Comparison of ENCODE assay signal across 24 cellular contexts in the genomic region with DNA sequence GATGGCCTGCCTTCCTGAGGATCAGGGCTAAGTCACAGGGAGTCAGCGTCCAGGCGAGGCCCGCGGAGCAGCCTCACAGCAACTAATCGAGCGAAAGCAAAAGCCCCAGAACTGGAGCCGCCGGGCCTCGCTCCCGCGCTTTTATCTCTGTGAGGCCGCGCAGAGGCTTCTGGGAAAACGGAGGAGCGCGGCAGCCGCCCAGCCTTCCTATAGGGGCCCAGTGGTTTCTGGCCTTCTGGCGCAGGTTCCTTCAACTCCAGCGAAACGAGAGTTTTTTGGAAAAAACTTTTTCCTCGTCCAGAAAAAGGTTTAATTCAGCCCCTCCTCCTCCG. TPM values are rescaled to one million over a fixed set of nuclear protein-coding genes. Genes with fewer than 3 reads are reported as not detected.
DNase-seq lines count a peak whose midpoint lies in the region; ATAC-seq and TF ChIP-seq lines count a peak whose summit lies in the region.
"Had no signal": no experiment of that assay in that cellular context is flagged by ENCODE, and none has a peak within 500 bp of the region (broad histone marks: within the 10 kb centered on the region; RNA-seq: fewer than 3 reads in every experiment).

Gene MEIKIN (minus strand): TSS at position 113 of the 332 bp plus-strand sequence. CDS start 158 bp downstream, outside the sequence.

- H3K4me3 Mint-ChIP-seq in activated CD4-positive, alpha-beta memory T cell treated with anti-CD3 and anti-CD28 coated beads, Interleukin-2, amount 10 ng/mL, durations not matched to agents 7 days and 5 days, result no peak within 1 kb of the TSS
- H3K4me3 Mint-ChIP-seq in activated CD4-positive, alpha-beta memory T cell treated with anti-CD3 and anti-CD28 coated beads for 36 hours, result no peak within 1 kb of the TSS
- H3K4me3 Mint-ChIP-seq in GM23338, result no peak within 1 kb of the TSS

- no peak within 1 kb of the TSS; the same call in 1 of the 2 replicates for H3K27ac ChIP-seq in GM23338 (ENCODE audit: low read depth)
- H3K27ac ChIP-seq in testis, result peak within 1 kb of the TSS; percentile 24 to 66
- no peak within 1 kb of the TSS for H3K27ac ChIP-seq in transverse colon
- H3K27ac ChIP-seq: 22Rv1, RWPE1, SK-N-MC had no signal

- no peaks in the 10 kb centered on the region for H3K9me3 Mint-ChIP-seq in activated CD4-positive, alpha-beta memory T cell treated with anti-CD3 and anti-CD28 coated beads, Interleukin-2, amount 10 ng/mL, durations not matched to agents 7 days and 5 days
- H3K9me3 Mint-ChIP-seq in activated CD4-positive, alpha-beta memory T cell treated with anti-CD3 and anti-CD28 coated beads for 36 hours, result no peaks in the 10 kb centered on the region
- H3K9me3 Mint-ChIP-seq in GM23338, result no peaks in the 10 kb centered on the region

- no peaks in the 10 kb centered on the region for H3K4me1 Mint-ChIP-seq in activated CD4-positive, alpha-beta memory T cell treated with anti-CD3 and anti-CD28 coated beads, Interleukin-2, amount 10 ng/mL, durations not matched to agents 7 days and 5 days
- no peaks in the 10 kb centered on the region for H3K4me1 Mint-ChIP-seq in activated CD4-positive, alpha-beta memory T cell treated with anti-CD3 and anti-CD28 coated beads for 36 hours (ENCODE audit: low read depth)
- H3K4me1 Mint-ChIP-seq in GM23338, result no peaks in the 10 kb centered on the region

- H3K27me3 Mint-ChIP-seq in activated CD4-positive, alpha-beta memory T cell treated with anti-CD3 and anti-CD28 coated beads, Interleukin-2, amount 10 ng/mL, durations not matched to agents 7 days and 5 days, result peaks cover 4% of the 10 kb centered on the region
- no peaks in the 10 kb centered on the region for H3K27me3 Mint-ChIP-seq in activated CD4-positive, alpha-beta memory T cell treated with anti-CD3 and anti-CD28 coated beads for 36 hours
- peaks cover 5% of the 10 kb centered on the region for H3K27me3 Mint-ChIP-seq in GM23338 (ENCODE audit: insufficient read depth, low read depth, poor library complexity)

- no peaks in the 10 kb centered on the region for H3F3A ChIP-seq in GM23338 (replicated peaks; ENCODE audit: low read depth)

- POLR2A ChIA-PET in activated CD4-positive, alpha-beta memory T cell treated with anti-CD3 and anti-CD28 coated beads, Interleukin-2, amount 10 ng/mL, durations not matched to agents 7 days and 5 days (lab: Charles Lee), result no interaction called here
- POLR2A ChIA-PET in activated CD4-positive, alpha-beta memory T cell treated with anti-CD3 and anti-CD28 coated beads for 36 hours (lab: Charles Lee), result no interaction called here

- H3K79me2 ChIP-seq in GM23338 (replicated peaks; ENCODE audit: insufficient read depth), result no peaks in the 10 kb centered on the region

- TF ChIP-seq POLR2A in testis (IDR thresholded peaks at IDR 0.05) (no peak), transverse colon (IDR thresholded peaks at IDR 0.05) (no peak)

- H3K9me2 ChIP-seq in GM23338 (ENCODE audit: insufficient read depth), result no peaks in the 10 kb centered on the region

- H3K4me2 ChIP-seq in GM23338, result no peak within 1 kb of the TSS

- intact Hi-C loops in activated CD4-positive, alpha-beta memory T cell treated with anti-CD3 and anti-CD28 coated beads for 36 hours (cut with micrococcal nuclease), result no loop called here
- intact Hi-C loops in testis (cut with DNase I; ENCODE audit: low total_unique reads) (no loop called here), transverse colon (cut with DNase I; ENCODE audit: low total_unique reads) (no loop called here)

- no peaks in the 10 kb centered on the region for H3K36me3 ChIP-seq in GM23338 (ENCODE audit: insufficient read depth)
- H3K36me3 ChIP-seq in testis (ENCODE audit: low read depth, missing control alignments), result no peaks in the 10 kb centered on the region
- no peaks in the 10 kb centered on the region for H3K36me3 ChIP-seq in transverse colon

- TF ChIP-seq EP300 in transverse colon (IDR thresholded peaks at IDR 0.05; ENCODE audit: low read depth), result no peak

- in situ Hi-C loops in transverse colon (cut with MboI; ENCODE audit: low pct_ligation_motif_present in 1 of 4, low pct_unique_long_range_greater_than_20kb in 1 of 4, low sequenced_read_pairs in 3 of 4), result no loop called here

- no peaks in the 10 kb centered on the region for H3K9me3 ChIP-seq in testis
- no peaks in the 10 kb centered on the region for H3K9me3 ChIP-seq in transverse colon

- TF ChIP-seq CTCF in GM23338 (conservative IDR thresholded peaks at IDR 0.05; ENCODE audit: low read depth in 2 of 2), result no peak
- no peak for TF ChIP-seq CTCF in testis (IDR thresholded peaks at IDR 0.05)
- no peak for TF ChIP-seq CTCF in transverse colon (IDR thresholded peaks at IDR 0.05)

- no peak for ATAC-seq in GM23338
- ATAC-seq in GM21576 (IDR thresholded peaks at IDR 0.05; ENCODE audit: unreplicated experiment), result no peak

- no peak for DNase-seq in activated CD4-positive, alpha-beta memory T cell treated with anti-CD3 and anti-CD28 coated beads, Interleukin-2, amount 10 ng/mL, durations not matched to agents 7 days and 5 days
- DNase-seq in activated CD4-positive, alpha-beta memory T cell treated with anti-CD3 and anti-CD28 coated beads for 36 hours, result no peak
- DNase-seq in GM23338 (ENCODE audit: low spot score) (no peak), left kidney (ENCODE audit: low read depth, low spot score) (peak; percentile 21), testis (peak; percentile 74), transverse colon (no peak), NCI-H510A treated with DMSO at 0.1 percent for 48 hours (lab: John Stamatoyannopoulos, UW) (no peak)
- DNase-seq: ACHN, C1 segment of cervical spinal cord, EL, GF-D8, KBM-7, NCI-H1092, NCI-H1436 treated with DMSO at 0.1 percent for 48 hours, NCI-H1930, NCI-H2227 treated with DMSO at 0.1 percent for 48 hours, NCI-H510A, NCI-H748 treated with DMSO at 0.1 percent for 48 hours, SHP77 treated with DMSO at 0.1 percent for 48 hours had no signal

- CTCF ChIA-PET in activated CD4-positive, alpha-beta memory T cell treated with anti-CD3 and anti-CD28 coated beads, Interleukin-2, amount 10 ng/mL, durations not matched to agents 7 days and 5 days (lab: Charles Lee), result no interaction called here
- CTCF ChIA-PET in activated CD4-positive, alpha-beta memory T cell treated with anti-CD3 and anti-CD28 coated beads for 36 hours (lab: Charles Lee), result no interaction called here

- H3K4me3 ChIP-seq in GM23338 (no peak within 1 kb of the TSS), testis (peak within 1 kb of the TSS; percentile 34 to 52), transverse colon (no peak within 1 kb of the TSS)
- H3K4me3 ChIP-seq: SK-N-MC had no signal

- H3K4me1 ChIP-seq in GM23338 (ENCODE audit: insufficient read depth), result no peaks in the 10 kb centered on the region
- H3K4me1 ChIP-seq in testis, result no peaks in the 10 kb centered on the region
- no peaks in the 10 kb centered on the region for H3K4me1 ChIP-seq in transverse colon

- H3K27me3 ChIP-seq in GM23338 (ENCODE audit: insufficient read depth) (no peaks in the 10 kb centered on the region), testis (no peaks in the 10 kb centered on the region), transverse colon (no peaks in the 10 kb centered on the region)

- H2AFZ ChIP-seq in GM23338, result peak within 1 kb of the TSS; percentile 94

- 54 to 72% methylated on average over 22 of the region's 22 CpGs for WGBS in testis, 2 donors
- WGBS in transverse colon (ENCODE audit: low coverage in 1 of 2), 2 donors, result 95% methylated on average over 22 of the region's 22 CpGs; no CpG with 5 or more reads in 1 of the 2 donors

- no peaks in the 10 kb centered on the region for H4K20me1 ChIP-seq in GM23338 (replicated peaks; ENCODE audit: insufficient read depth)

- H3K36me3 Mint-ChIP-seq in activated CD4-positive, alpha-beta memory T cell treated with anti-CD3 and anti-CD28 coated beads, Interleukin-2, amount 10 ng/mL, durations not matched to agents 7 days and 5 days (ENCODE audit: low read depth), result no peaks in the 10 kb centered on the region
- H3K36me3 Mint-ChIP-seq in activated CD4-positive, alpha-beta memory T cell treated with anti-CD3 and anti-CD28 coated beads for 36 hours, result peaks cover 2% of the 10 kb centered on the region
- H3K36me3 Mint-ChIP-seq in GM23338 (ENCODE audit: low read depth), result no peaks in the 10 kb centered on the region

- peak within 1 kb of the TSS; percentile 12 for H3K27ac Mint-ChIP-seq in activated CD4-positive, alpha-beta memory T cell treated with anti-CD3 and anti-CD28 coated beads, Interleukin-2, amount 10 ng/mL, durations not matched to agents 7 days and 5 days
- H3K27ac Mint-ChIP-seq in activated CD4-positive, alpha-beta memory T cell treated with anti-CD3 and anti-CD28 coated beads for 36 hours, result no peak within 1 kb of the TSS
- H3K27ac Mint-ChIP-seq in GM23338, result no peak within 1 kb of the TSS

TF ChIP-seq in GM23338, 12 proteins besides CTCF, POLR2A, EP300 and RAD21:
- TF ChIP-seq ETS1 (IDR thresholded peaks at IDR 0.05) (no peak), EZH2phosphoT487 (IDR thresholded peaks at IDR 0.05; ENCODE audit: unreplicated experiment) (no peak)

RNA-seq across cellular contexts. Expression of gene MEIKIN, which starts in this region (rescaled TPM):
- 1 to 10 TPM; 1.1 to 2.2 TPM for total RNA-seq in activated CD4-positive, alpha-beta memory T cell treated with anti-CD3 and anti-CD28 coated beads, Interleukin-2, amount 10 ng/mL, durations not matched to agents 7 days and 5 days
- total RNA-seq in activated CD4-positive, alpha-beta memory T cell treated with anti-CD3 and anti-CD28 coated beads for 36 hours, result 1 to 10 TPM in 1 of 2 experiments, under 1 TPM in 1; 0.93 to 2.1 TPM
- total RNA-seq in GM23338 (2014; rRNA removed; shearing (Covaris generic)), result not detected in 2 replicates
- polyA plus RNA-seq in GM23338 (2016; fragmentation: Nextera tagmentation; extraction: Ambion mirVana), result not detected in 2 replicates
- 10 to 100 TPM; 15.1 to 27.0 TPM for total RNA-seq in testis
- polyA plus RNA-seq in testis (ENCODE audit: insufficient read depth, low read depth, low replicate concordance), result 13.6 TPM
- not detected for total RNA-seq in transverse colon
- total RNA-seq: H7 had no signal

Comparison
In these comparisons a context has a peak if more than half of its experiments do, and no peak if none do; other contexts are left out.
1. RNA of gene MEIKIN (total RNA-seq): 15.1 to 27.0 TPM in testis; 1.1 to 2.2 TPM in activated CD4-positive, alpha-beta memory T cell treated with anti-CD3 and anti-CD28 coated beads, Interleukin-2, amount 10 ng/mL, durations not matched to agents 7 days and 5 days, 0.93 to 2.1 TPM in activated CD4-positive, alpha-beta memory T cell treated with anti-CD3 and anti-CD28 coated beads for 36 hours, not detected in GM23338 and not detected in transverse colon; every median in the first group is over 4 times any median in the second.
2. RNA of gene MEIKIN (polyA plus RNA-seq): 13.6 TPM in testis (single experiment); not detected in GM23338; every median in the first group is over 10 times any median in the second.
3. DNase-seq: peak in left kidney (single experiment) and testis (single experiment); none in activated CD4-positive, alpha-beta memory T cell treated with anti-CD3 and anti-CD28 coated beads, Interleukin-2, amount 10 ng/mL, durations not matched to agents 7 days and 5 days (single experiment), activated CD4-positive, alpha-beta memory T cell treated with anti-CD3 and anti-CD28 coated beads for 36 hours (single experiment), GM23338 (single experiment), transverse colon (single experiment) and NCI-H510A treated with DMSO at 0.1 percent for 48 hours (single experiment).
4. H3K27ac ChIP-seq: peak in testis (2 of 2); none in GM23338 (single experiment) and transverse colon (0 of 4).
5. H3K4me3 ChIP-seq: peak in testis (2 of 2); none in GM23338 (single experiment) and transverse colon (0 of 4).